ENCODE assay signal across 1 cellular context in genomic region chr12:27732281-27732680, GRCh38.
TF ChIP-seq lines count a peak whose summit lies in the region.

No MANE protein-coding gene starts in this region.

TF ChIP-seq in GM12878, 131 proteins besides CTCF, POLR2A, EP300 and RAD21:
- TF ChIP-seq HSF1 (IDR thresholded peaks at IDR 0.05; ENCODE audit: low read depth, low read length): no peak
